Comparison of ENCODE assay signal across 22 cellular contexts in the genomic region with DNA sequence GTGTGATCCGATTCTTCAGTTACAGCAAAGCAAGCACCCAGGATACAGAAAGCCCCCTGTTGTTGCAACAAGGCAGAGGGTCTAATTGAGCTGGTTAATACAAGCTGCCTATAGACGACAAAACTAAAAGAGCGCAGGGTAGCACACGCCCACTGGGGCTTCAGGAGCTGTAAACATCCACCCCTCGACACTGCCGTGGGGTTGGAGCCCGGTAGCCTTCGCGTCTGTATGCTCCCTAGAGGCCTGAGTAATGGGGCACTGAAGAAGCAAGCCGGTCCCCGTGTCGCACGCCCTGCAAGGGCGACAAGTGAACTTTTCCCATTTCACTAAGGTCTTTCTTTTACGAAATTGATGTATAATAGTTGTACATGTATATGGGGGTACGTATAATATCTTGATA. TPM values are rescaled to one million over a fixed set of nuclear protein-coding genes. Genes with fewer than 3 reads are reported as not detected.
DNase-seq lines count a peak whose midpoint lies in the region; ATAC-seq, FAIRE-seq and TF ChIP-seq lines count a peak whose summit lies in the region.
"Had no signal": no experiment of that assay in that cellular context is flagged by ENCODE, and none has a peak within 500 bp of the region (broad histone marks: within the 10 kb centered on the region; RNA-seq: fewer than 3 reads in every experiment).

No MANE protein-coding gene starts in this region.

- peaks cover 13 to 20% (median 16%) of the 10 kb centered on the region in 4 donors for H3K4me1 Mint-ChIP-seq in naive thymus-derived CD8-positive, alpha-beta T cell

- no peak for DNase-seq in A549 (ENCODE audit: low read depth in 1 of 2, low spot score in 1 of 2)
- DNase-seq in HFF-Myc (ENCODE audit: extremely low read depth, low read depth), result no peak
- no peak for DNase-seq in K562 (ENCODE audit: extremely low read depth in 1 of 4, low spot score in 3 of 4)
- no peak for DNase-seq in naive thymus-derived CD8-positive, alpha-beta T cell
- no peak for DNase-seq in urothelium cell line (ENCODE audit: low spot score)
- DNase-seq in KG1 (lab: John Stamatoyannopoulos, UW), result no peak
- DNase-seq: activated CD4-positive, alpha-beta T cell treated with anti-CD3 and anti-CD28 coated beads, Interleukin-2, amount 50 U/mL, for 48 hours; aorta; effector CD4-positive, alpha-beta T cell; left colon; NCI-H146; NCI-H774; PC-3; T-helper 2 cell; upper lobe of right lung had no signal

- CTCF ChIA-PET in A549 (lab: Yijun Ruan, JAX) (interaction anchor here (1.6 to 3.3 kb wide), 3 partner anchors 17 to 196 kb away, joined by 3 to 17 read pairs (median 6); no protein-coding TSS in a partner anchor), K562 (lab: Yijun Ruan, JAX; ENCODE audit: low intra/inter-chr PET ratio) (no interaction called here)

- H3K4me2 ChIP-seq in A549, result peak overlapping the region; percentile 35; the same call in 1 of the 3 replicates
- peak overlapping the region; percentile 67 for H3K4me2 ChIP-seq in K562 (ENCODE audit: insufficient read depth, low read length)

- TF ChIP-seq EP300 in A549 (IDR thresholded peaks at IDR 0.05), result no peak
- no peak for TF ChIP-seq EP300 in K562 (IDR thresholded peaks at IDR 0.05; ENCODE audit: low read length)

- H3K4me3 Mint-ChIP-seq in naive thymus-derived CD8-positive, alpha-beta T cell, result peak overlapping the region in 5 of 10 donors; percentile 10 to 70 (median 24)
- H3K4me3 Mint-ChIP-seq: nephron had no signal

- POLR2A ChIA-PET in A549 (lab: Yijun Ruan, JAX), result no interaction called here
- POLR2A ChIA-PET in K562 (lab: Yijun Ruan, JAX), result interaction anchor here (0.7 to 1.7 kb wide), 4 partner anchors 8 to 52 kb away, joined by 3 to 5 read pairs (median 3); no protein-coding TSS in a partner anchor
- POLR2A ChIA-PET in naive thymus-derived CD8-positive, alpha-beta T cell (lab: Charles Lee), result no interaction called here

- intact Hi-C loops in K562 (cut with micrococcal nuclease), result no loop called here

- H3K9me3 Mint-ChIP-seq in naive thymus-derived CD8-positive, alpha-beta T cell, result no peaks in the 10 kb centered on the region
- H3K9me3 Mint-ChIP-seq: activated naive CD4-positive, alpha-beta T cell treated with anti-CD3 and anti-CD28 coated beads for 36 hours; nephron had no signal

- TF ChIP-seq RAD21 in A549 (conservative IDR thresholded peaks at IDR 0.05 in 1 of 2, IDR thresholded peaks at IDR 0.05 in 1 of 2), result no peak
- TF ChIP-seq RAD21 in K562 (CRISPR knock-in tag; conservative IDR thresholded peaks at IDR 0.05 in 1 of 2, IDR thresholded peaks at IDR 0.05 in 1 of 2), result no peak

- in situ Hi-C loops in K562 (cut with MboI), result no loop called here

- H4K20me1 ChIP-seq in K562 (replicated peaks; ENCODE audit: control insufficient read depth, insufficient read depth, low read length), result no peaks in the 10 kb centered on the region

- no peaks in the 10 kb centered on the region for H3K36me3 ChIP-seq in K562 (ENCODE audit: control insufficient read depth, insufficient read depth, low read length)
- H3K36me3 ChIP-seq: prostate gland, upper lobe of right lung had no signal

- peak overlapping the region in 1 of 2 experiments; percentile 41; a peak in 1 of 6 replicates for H3K27ac ChIP-seq in A549
- H3K27ac ChIP-seq in K562 (ENCODE audit: extremely low read depth, low read depth, low read length), result no peak overlapping the region
- H3K27ac ChIP-seq: prostate gland, upper lobe of right lung had no signal

- peak overlapping the region in 6 of 10 donors; percentile 53 to 97 (median 90) for H3K27ac Mint-ChIP-seq in naive thymus-derived CD8-positive, alpha-beta T cell
- H3K27ac Mint-ChIP-seq: nephron had no signal

- no peak; a peak in 1 of 6 replicates for ATAC-seq in A549
- peak; percentile 54 for ATAC-seq in K562
- peak; percentile 9 to 10 for ATAC-seq in naive thymus-derived CD8-positive, alpha-beta T cell
- ATAC-seq in GM18858 (IDR thresholded peaks at IDR 0.05; ENCODE audit: unreplicated experiment), result no peak
- no peak for ATAC-seq in GM21717 (IDR thresholded peaks at IDR 0.05; ENCODE audit: unreplicated experiment)
- ATAC-seq: left colon, PC-3 had no signal

- H3K4me3 ChIP-seq in A549 (no peak overlapping the region), HFF-Myc (replicated peaks; ENCODE audit: low read depth, low read length) (peak overlapping the region; percentile 18), K562 (no peak overlapping the region)
- H3K4me3 ChIP-seq: prostate gland, upper lobe of right lung had no signal

- peaks cover 13 to 37% of the 10 kb centered on the region in 2 experiments for H3K27me3 ChIP-seq in K562 (ENCODE audit: control insufficient read depth in 2 of 2, insufficient read depth in 2 of 2, low read length in 2 of 2)
- H3K27me3 ChIP-seq: upper lobe of right lung had no signal

- H3K79me2 ChIP-seq in K562 (ENCODE audit: control insufficient read depth, insufficient read depth, low read length), result no peaks in the 10 kb centered on the region

- 88% methylated on average over 16 of the region's 16 CpGs for WGBS in A549 (ENCODE audit: missing lambda C conversion rate)
- WGBS in K562 (ENCODE audit: insufficient coverage, low coverage, missing lambda C conversion rate), result 53% methylated on average over 16 of the region's 16 CpGs

- FAIRE-seq in A549 (lab: Jason Lieb, UNC) (no peak), K562 (lab: Jason Lieb, UNC) (no peak), urothelium cell line (lab: Jason Lieb, UNC) (no peak)
- FAIRE-seq: D721Med had no signal

- H3K9me3 ChIP-seq in A549, result no peaks in the 10 kb centered on the region
- no peaks in the 10 kb centered on the region for H3K9me3 ChIP-seq in K562 (replicated peaks; ENCODE audit: control insufficient read depth, insufficient read depth, low read depth, low read length)
- H3K9me3 ChIP-seq: prostate gland, upper lobe of right lung had no signal

- H3K9ac ChIP-seq in K562 (ENCODE audit: insufficient read depth in 1 of 2, low read depth in 2 of 2, low read length in 2 of 2), result no peak overlapping the region

- peaks cover 0 to 5% (median 1%) of the 10 kb centered on the region in 5 donors for H3K27me3 Mint-ChIP-seq in naive thymus-derived CD8-positive, alpha-beta T cell

- no peaks in the 10 kb centered on the region for H3K9me1 ChIP-seq in K562 (ENCODE audit: control insufficient read depth, insufficient read depth, low read length)

- TF ChIP-seq CTCF in A549 (IDR thresholded peaks at IDR 0.05), result no peak
- no peak for TF ChIP-seq CTCF in HFF-Myc (IDR thresholded peaks at IDR 0.05; ENCODE audit: low read depth, low read length, missing control alignments)
- TF ChIP-seq CTCF in K562 (IDR thresholded peaks at IDR 0.05 in 2 of 3, conservative IDR thresholded peaks at IDR 0.05 in 1 of 3; ENCODE audit: insufficient read depth in 2 of 3, low read depth in 1 of 3, low read length in 3 of 3), result no peak

- no peaks in the 10 kb centered on the region for H3K36me3 Mint-ChIP-seq in naive thymus-derived CD8-positive, alpha-beta T cell

- no TSS peak for BruUV-seq in K562 (replicated peaks; lab: Mats Ljungman, UMichigan)

- TF ChIP-seq POLR2A in A549 (IDR thresholded peaks at IDR 0.05; ENCODE audit: low read length) (no peak), K562 (conservative IDR thresholded peaks at IDR 0.05) (no peak)

- peaks cover 9% of the 10 kb centered on the region; the same call in 1 of the 3 replicates for H3K4me1 ChIP-seq in A549
- peaks cover 0 to 3% of the 10 kb centered on the region in 2 experiments; a peak in 2 of 5 replicates for H3K4me1 ChIP-seq in K562 (replicated peaks in 1 of 2; ENCODE audit: control insufficient read depth in 2 of 2, insufficient read depth in 2 of 2, low read length in 2 of 2)
- H3K4me1 ChIP-seq: prostate gland had no signal

- H2AFZ ChIP-seq in K562 (ENCODE audit: low read depth, low read length), result peak overlapping the region; percentile 86

TF ChIP-seq in A549, 52 proteins besides CTCF, POLR2A, EP300 and RAD21 (continues in another document):
- TF ChIP-seq CHD4 (IDR thresholded peaks at IDR 0.05; ENCODE audit: borderline replicate concordance), result no peak
- no peak for TF ChIP-seq BHLHE40 (IDR thresholded peaks at IDR 0.05; ENCODE audit: low read depth, low read length)
- no peak for TF ChIP-seq GATA3 (IDR thresholded peaks at IDR 0.05; ENCODE audit: borderline replicate concordance)

TF ChIP-seq in K562, 482 proteins besides CTCF, POLR2A, EP300 and RAD21 (continues in another document):
- TF ChIP-seq PHF8 (IDR thresholded peaks at IDR 0.05; ENCODE audit: borderline replicate concordance, low read length), result 0 out of 2 replicates have a peak, but pooled peaks have one; percentile 6

RNA-seq across cellular contexts. Expression of a gene that starts 24.7 kb away (rescaled TPM):
- polyA plus RNA-seq in A549 (2011; rRNA removed), result not detected in 2 replicates
- polyA plus RNA-seq in A549 (2012; cell fraction: cytosol; rRNA removed), result not detected in 2 replicates
- polyA plus RNA-seq in A549 (2012; cell fraction: nucleus; rRNA removed), result not detected in 2 replicates
- polyA plus RNA-seq in A549 (2017; fragmentation: RNase III; extraction: RNeasy Plus Mini Kit Qiagen cat#74134 plus additional on column Dnase treatment), result not detected in 3 replicates
- not detected in 2 replicates for polyA minus RNA-seq in A549 (2011; rRNA and poly(A)+ RNA removed)
- total RNA-seq in K562 (2011; cell fraction: chromatin; rRNA removed; ENCODE audit: low replicate concordance), result not detected in 2 replicates
- not detected in 2 replicates for total RNA-seq in K562 (2011; cell fraction: nucleolus; rRNA removed)
- total RNA-seq in K562 (2011; cell fraction: nucleoplasm; rRNA removed), result not detected in 2 replicates
- not detected in 2 replicates for total RNA-seq in K562 (2014; rRNA removed)
- total RNA-seq in K562 (2014; rRNA removed; fragmentation: Illumina TruSeq; extraction: Trizol), result not detected in 2 replicates
- total RNA-seq in K562 (2015; rRNA removed; fragmentation: Illumina TruSeq; extraction: Trizol), result not detected in 2 replicates
- total RNA-seq in K562 (2021), result not detected in 2 replicates
- not detected in 2 replicates for polyA plus RNA-seq in K562 (2011; rRNA removed)
- not detected in 2 replicates for polyA plus RNA-seq in K562 (2011; cell fraction: cytosol; rRNA removed)
- polyA plus RNA-seq in K562 (2011; cell fraction: nucleus; rRNA removed), result not detected in 2 replicates
- not detected in 2 replicates for polyA plus RNA-seq in K562 (2012)
- not detected in 2 replicates for polyA plus RNA-seq in K562 (2014; fragmentation: Illumina TruSeq; extraction: Trizol)
- not detected for polyA plus RNA-seq in K562 (2014; fragmentation: Nextera tagmentation; extraction: Ambion mirVana)
- not detected in 2 replicates for polyA plus RNA-seq in K562 (2014; rRNA removed)
- not detected in 2 replicates for polyA minus RNA-seq in K562 (2011; rRNA and poly(A)+ RNA removed)
- polyA minus RNA-seq in K562 (2011; cell fraction: cytosol; rRNA and poly(A)+ RNA removed), result not detected in 2 replicates
- not detected in 2 replicates for polyA minus RNA-seq in K562 (2011; cell fraction: nucleus; rRNA and poly(A)+ RNA removed)
- total RNA-seq in naive thymus-derived CD8-positive, alpha-beta T cell, result not detected
- not detected for polyA plus RNA-seq in naive thymus-derived CD8-positive, alpha-beta T cell
- total RNA-seq: A673; activated naive CD4-positive, alpha-beta T cell treated with anti-CD3 and anti-CD28 coated beads for 36 hours; aorta had no signal

Comparison
In these comparisons a context has a peak if more than half of its experiments do, and no peak if none do; other contexts are left out.
1. ATAC-seq: peak in K562 (single experiment) and naive thymus-derived CD8-positive, alpha-beta T cell (2 of 2); none in A549 (0 of 2), GM18858 (single experiment) and GM21717 (single experiment).